ENCODE assay signal across 11 cellular contexts in genomic region chr7:89621925-89622641, GRCh38.
"Had no signal": no experiment of that assay in that cellular context is flagged by ENCODE, and none has a peak within 500 bp of the region (broad histone marks: within the 10 kb centered on the region; RNA-seq: fewer than 3 reads in every experiment).

No MANE protein-coding gene starts in this region.

- H3K4me3 Mint-ChIP-seq: activated CD8-positive, alpha-beta memory T cell treated with anti-CD3 and anti-CD28 coated beads, Interleukin-2, amount 10 ng/mL, durations not matched to agents 7 days and 5 days; nephron had no signal

- H3K36me3 ChIP-seq: ascending aorta, breast epithelium, lower lobe of right lung, thyroid gland, vagina had no signal

- H3K4me3 ChIP-seq: ascending aorta, breast epithelium, lower lobe of right lung, smooth muscle cell, thyroid gland, vagina had no signal

- H3K36me3 Mint-ChIP-seq: activated CD8-positive, alpha-beta memory T cell treated with anti-CD3 and anti-CD28 coated beads, Interleukin-2, amount 10 ng/mL, durations not matched to agents 7 days and 5 days had no signal

- H3K27ac Mint-ChIP-seq: activated CD8-positive, alpha-beta memory T cell treated with anti-CD3 and anti-CD28 coated beads, Interleukin-2, amount 10 ng/mL, durations not matched to agents 7 days and 5 days had no signal

- DNase-seq: activated CD8-positive, alpha-beta memory T cell treated with anti-CD3 and anti-CD28 coated beads, Interleukin-2, amount 10 ng/mL, durations not matched to agents 7 days and 5 days; cortex of kidney; lower lobe of right lung; stimulated activated CD4-positive, alpha-beta T cell treated with anti-CD3 and anti-CD28 coated beads, Interleukin-4, amount 100 ng/mL, for 1 hour had no signal

- H3K4me1 ChIP-seq: ascending aorta, breast epithelium, lower lobe of right lung, thyroid gland, vagina had no signal

- H3K9me3 ChIP-seq: ascending aorta, breast epithelium, lower lobe of right lung, thyroid gland, vagina had no signal

- ATAC-seq: activated CD4-positive, CD25-positive, alpha-beta regulatory T cell treated with anti-CD3 and anti-CD28 coated beads, Interleukin-2, amount 50 U/mL, for 24 hours had no signal

- H3K27me3 Mint-ChIP-seq: activated CD8-positive, alpha-beta memory T cell treated with anti-CD3 and anti-CD28 coated beads, Interleukin-2, amount 10 ng/mL, durations not matched to agents 7 days and 5 days had no signal

- H3K27ac ChIP-seq: ascending aorta, breast epithelium, lower lobe of right lung, thyroid gland, vagina had no signal

- H3K9me3 Mint-ChIP-seq: nephron had no signal

- H3K4me1 Mint-ChIP-seq: activated CD8-positive, alpha-beta memory T cell treated with anti-CD3 and anti-CD28 coated beads, Interleukin-2, amount 10 ng/mL, durations not matched to agents 7 days and 5 days; nephron had no signal

- H3K27me3 ChIP-seq: ascending aorta, breast epithelium, thyroid gland, vagina had no signal
